ENCODE assay signal across 11 cellular contexts in genomic region chr4:53676402-53676871, GRCh38.
DNase-seq lines count a peak whose midpoint lies in the region; ATAC-seq and TF ChIP-seq lines count a peak whose summit lies in the region.
"Had no signal": no experiment of that assay in that cellular context is flagged by ENCODE, and none has a peak within 500 bp of the region (broad histone marks: within the 10 kb centered on the region; RNA-seq: fewer than 3 reads in every experiment).

No MANE protein-coding gene starts in this region.

- WGBS in IMR-90 (ENCODE audit: extremely low coverage in 2 of 2, insufficient read length in 1 of 2), 2 experiments: no CpG with 5 or more reads among the region's 1 CpG
- 39 to 48% (median 40%) methylated on average over 1 of the region's 1 CpG for WGBS in adrenal gland, 4 donors
- 57 to 83% (median 70%) methylated on average over 1 of the region's 1 CpG for whole genome bisulfite sequencing in stomach, 5 donors

- peak overlapping the region; percentile 81; the same call in 1 of the 2 replicates for H3K14ac ChIP-seq in IMR-90 (replicated peaks; ENCODE audit: low read depth, low read length)

- peak overlapping the region; percentile 63; the same call in 1 of the 2 replicates for H2BK120ac ChIP-seq in IMR-90 (ENCODE audit: low read depth, low read length)

- H3K4ac ChIP-seq in IMR-90 (ENCODE audit: low read depth, low read length): peak overlapping the region; percentile 42; the same call in 1 of the 2 replicates

- no peak overlapping the region for H3K23ac ChIP-seq in IMR-90 (ENCODE audit: low read depth, low read length)

- POLR2A ChIA-PET in IMR-90 (lab: Charles Lee; ENCODE audit: unreplicated experiment): no interaction called here

- peak overlapping the region; percentile 80; the same call in 1 of the 2 replicates for H2BK20ac ChIP-seq in IMR-90 (ENCODE audit: low read depth, low read length)

- H3K4me1 ChIP-seq in IMR-90 (ENCODE audit: control insufficient read depth, insufficient read depth, low read length) (peaks cover 5% of the 10 kb centered on the region; the same call in 1 of the 2 replicates), adrenal gland (replicated peaks in 1 of 2) (peaks cover 0 to 7% of the 10 kb centered on the region in 2 donors), stomach (peaks cover 0 to 10% (median 5%) of the 10 kb centered on the region in 4 donors)

- peak overlapping the region; percentile 72; the same call in 1 of the 2 replicates for H4K5ac ChIP-seq in IMR-90 (ENCODE audit: low read depth, low read length)

- in situ Hi-C loops in IMR-90 (cut with MboI; ENCODE audit: low sequenced_read_pairs): no loop called here

- ATAC-seq in IMR-90 (ENCODE audit: low read depth): peak; percentile 54; the same call in 1 of the 2 replicates
- ATAC-seq in left ventricle myocardium superior: peak; percentile 83
- no peak for ATAC-seq in HG03460 (IDR thresholded peaks at IDR 0.05; ENCODE audit: unreplicated experiment)
- ATAC-seq in GM21528 (IDR thresholded peaks at IDR 0.05; ENCODE audit: low FRiP score, unreplicated experiment): no peak
- ATAC-seq: PC-3 had no signal

- peak overlapping the region; percentile 43 to 65; a peak in 2 of 4 replicates for H4K8ac ChIP-seq in IMR-90 (ENCODE audit: low read depth in 2 of 2, low read length in 2 of 2)

- CTCF ChIA-PET in IMR-90 (lab: Yijun Ruan, JAX): no interaction called here

- TF ChIP-seq RAD21 in IMR-90 (IDR thresholded peaks at IDR 0.05; ENCODE audit: low read length): no peak

- H2AFZ ChIP-seq in IMR-90 (replicated peaks; ENCODE audit: low read length, poor library complexity): no peak overlapping the region

- TF ChIP-seq POLR2A in IMR-90 (IDR thresholded peaks at IDR 0.05; ENCODE audit: low read depth, low read length): no peak
- no peak for TF ChIP-seq POLR2A in adrenal gland (IDR thresholded peaks at IDR 0.05)
- TF ChIP-seq POLR2A in stomach (IDR thresholded peaks at IDR 0.05): no peak

- intact Hi-C loops in IMR-90 (cut with micrococcal nuclease): no loop called here
- intact Hi-C loops in adrenal gland (cut with DNase I): no loop called here
- intact Hi-C loops in left ventricle myocardium superior (cut with micrococcal nuclease): no loop called here
- intact Hi-C loops in stomach (cut with DNase I; ENCODE audit: low total_unique reads): no loop called here

- DNase-seq in IMR-90 (peak; percentile 74), adrenal gland (peak in 1 of 7 donors; percentile 7), left ventricle myocardium superior (no peak), stomach (no peak), RKO (ENCODE audit: low spot score) (no peak)
- no peak for DNase-seq in activated naive CD4-positive, alpha-beta T cell treated with anti-CD3 and anti-CD28 coated beads, Interleukin-2, amount 50 U/mL, for 16 hours
- DNase-seq: mesendoderm, NCI-H2029 treated with DMSO at 0.1 percent for 48 hours, PC-3 had no signal

- H3K9me3 ChIP-seq in IMR-90 (ENCODE audit: control insufficient read depth, insufficient read depth, low read length): peaks cover 3% of the 10 kb centered on the region
- H3K9me3 ChIP-seq in adrenal gland (replicated peaks in 1 of 3): no peaks in the 10 kb centered on the region
- no peaks in the 10 kb centered on the region for H3K9me3 ChIP-seq in stomach

- peak overlapping the region; percentile 38; the same call in 1 of the 2 replicates for H4K91ac ChIP-seq in IMR-90 (ENCODE audit: insufficient read depth, low read depth, low read length)

- no peak overlapping the region for H3K56ac ChIP-seq in IMR-90 (ENCODE audit: extremely low read depth, insufficient read depth, low read length)

- no peaks in the 10 kb centered on the region for H3K79me1 ChIP-seq in IMR-90 (ENCODE audit: low read depth in 1 of 2, low read length in 2 of 2)

- peak overlapping the region; percentile 68 for H2AK5ac ChIP-seq in IMR-90 (ENCODE audit: low read depth, low read length)

- no peak overlapping the region for H2AK9ac ChIP-seq in IMR-90 (replicated peaks; ENCODE audit: low read depth, low read length, poor library complexity)

- H3K4me3 ChIP-seq in IMR-90 (ENCODE audit: insufficient read depth, low read depth, low read length) (no peak overlapping the region), adrenal gland (no peak overlapping the region), stomach (no peak overlapping the region)

- H3K36me3 ChIP-seq in IMR-90 (ENCODE audit: control insufficient read depth, insufficient read depth, low read length): no peaks in the 10 kb centered on the region
- H3K36me3 ChIP-seq in adrenal gland (replicated peaks in 1 of 2): no peaks in the 10 kb centered on the region
- no peaks in the 10 kb centered on the region for H3K36me3 ChIP-seq in stomach

- H3K27me3 ChIP-seq in IMR-90 (ENCODE audit: control insufficient read depth, insufficient read depth, low read length) (no peaks in the 10 kb centered on the region), adrenal gland (no peaks in the 10 kb centered on the region), stomach (no peaks in the 10 kb centered on the region)

- BruUV-seq in IMR-90 (replicated peaks; lab: Mats Ljungman, UMichigan): no TSS peak

- H2BK5ac ChIP-seq in IMR-90 (ENCODE audit: low read depth, low read length, poor library complexity, severe bottlenecking): peak overlapping the region; percentile 91

- H4K20me1 ChIP-seq in IMR-90 (ENCODE audit: insufficient read depth, low read length): no peaks in the 10 kb centered on the region

- dilution Hi-C loops in IMR-90 (cut with HindIII; ENCODE audit: low sequenced_read_pairs, unreplicated experiment): no loop called here

- H3K9ac ChIP-seq in IMR-90 (ENCODE audit: low read depth, low read length): no peak overlapping the region

- no peak for TF ChIP-seq CTCF in IMR-90 (conservative IDR thresholded peaks at IDR 0.05; ENCODE audit: low read depth, low read length)
- no peak for TF ChIP-seq CTCF in adrenal gland (IDR thresholded peaks at IDR 0.05)
- no peak for TF ChIP-seq CTCF in stomach (IDR thresholded peaks at IDR 0.05)

- H3K9me1 ChIP-seq in IMR-90 (ENCODE audit: insufficient read depth, low read length): peaks cover 2% of the 10 kb centered on the region; the same call in 1 of the 2 replicates

- H3K4me2 ChIP-seq in IMR-90 (ENCODE audit: low read depth, low read length): peak overlapping the region; percentile 56; the same call in 1 of the 2 replicates

- H3K27ac ChIP-seq in IMR-90 (ENCODE audit: insufficient read depth, low read length): no peak overlapping the region
- H3K27ac ChIP-seq in adrenal gland: peak overlapping the region in 3 of 5 donors; percentile 22 to 81 (median 51)
- peak overlapping the region in 4 of 5 donors; percentile 27 to 69 (median 46) for H3K27ac ChIP-seq in stomach

- no peak for TF ChIP-seq EP300 in stomach (IDR thresholded peaks at IDR 0.05)

- peak overlapping the region; percentile 62; the same call in 2 of the 3 replicates for H2BK15ac ChIP-seq in IMR-90 (ENCODE audit: low read depth, low read length)

- peak overlapping the region; percentile 92; the same call in 1 of the 2 replicates for H3K18ac ChIP-seq in IMR-90 (ENCODE audit: low read depth, low read length)

TF ChIP-seq in IMR-90, 13 proteins besides CTCF, POLR2A, EP300 and RAD21:
- TF ChIP-seq BHLHE40 (IDR thresholded peaks at IDR 0.05; ENCODE audit: low read depth, low read length): no peak
- TF ChIP-seq CHD1 (IDR thresholded peaks at IDR 0.05; ENCODE audit: low read depth, low read length): no peak
- TF ChIP-seq MAFK (IDR thresholded peaks at IDR 0.05; ENCODE audit: low read depth, low read length): no peak
- TF ChIP-seq CEBPB (IDR thresholded peaks at IDR 0.05; ENCODE audit: low read depth, low read length): peak; percentile 93

Comparison
In these comparisons a context has a peak if more than half of its experiments do, and no peak if none do; other contexts are left out.
1. ATAC-seq: peak in IMR-90 (single experiment) and left ventricle myocardium superior (single experiment); none in HG03460 (single experiment) and GM21528 (single experiment).